35 cellular contexts compared by ENCODE assay signal in the genomic region with DNA sequence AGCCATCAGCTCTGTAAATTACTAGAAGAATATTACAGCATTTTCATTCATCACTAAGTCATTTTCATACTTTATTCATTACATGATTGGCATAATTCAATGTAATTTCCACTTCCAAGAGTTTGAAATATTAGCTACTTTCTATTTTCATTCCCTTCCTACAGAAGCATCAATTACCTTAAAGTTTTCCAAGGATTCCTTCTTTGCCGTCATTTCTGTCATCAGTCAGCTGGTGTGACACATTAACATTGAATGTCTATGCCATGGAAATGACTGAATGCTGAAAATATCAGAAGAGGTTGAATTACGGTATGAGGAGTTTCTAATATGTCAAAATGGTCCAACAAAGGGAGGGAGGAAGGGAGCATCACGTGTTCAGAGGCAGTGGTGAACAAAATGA.
"Had no signal": no experiment of that assay in that cellular context is flagged by ENCODE, and none has a peak within 500 bp of the region (broad histone marks: within the 10 kb centered on the region; RNA-seq: fewer than 3 reads in every experiment).

No MANE protein-coding gene starts in this region.

- H3K9ac ChIP-seq: KMS-11 had no signal

- H3K4me2 ChIP-seq: KMS-11 had no signal

- H3K36me3 ChIP-seq: MG63 had no signal

- DNase-seq: Karpas-422, Kasumi-1, KG1, MG63, MM.1S, MV-4-11, NCI-H1048, NCI-H1092, NCI-H1092 treated with DMSO at 0.1 percent for 48 hours, NCI-H1105, NCI-H1105 treated with DMSO at 0.1 percent for 48 hours, NCI-H1417, NCI-H1417 treated with DMSO at 0.1 percent for 48 hours, NCI-H1436, NCI-H1436 treated with DMSO at 0.1 percent for 48 hours, NCI-H146, NCI-H1694, NCI-H1694 treated with DMSO at 0.1 percent for 48 hours, NCI-H187, NCI-H187 treated with DMSO at 0.1 percent for 48 hours, NCI-H1930, NCI-H2029, NCI-H2029 treated with DMSO at 0.1 percent for 48 hours, NCI-H2081, NCI-H2081 treated with DMSO at 0.1 percent for 48 hours, NCI-H2107, NCI-H2171, NCI-H2171 treated with DMSO at 0.1 percent for 48 hours, NCI-H2227 treated with DMSO at 0.1 percent for 48 hours, NCI-H226, NCI-H345, NCI-H446, NCI-H446 treated with DMSO at 0.1 percent for 48 hours, NCI-H510A had no signal

- H3K9me3 ChIP-seq: MG63 had no signal

- H3K27me3 ChIP-seq: MG63 had no signal

- H3K27ac ChIP-seq: KMS-11 had no signal

- H3K4me3 ChIP-seq: MG63 had no signal
